ENCODE assay signal across 9 cellular contexts in genomic region chr20:3409417-3409816, GRCh38. TPM values are rescaled to one million over a fixed set of nuclear protein-coding genes. Genes with fewer than 3 reads are reported as not detected.
DNase-seq lines count a peak whose midpoint lies in the region; ATAC-seq, FAIRE-seq and TF ChIP-seq lines count a peak whose summit lies in the region.
"Had no signal": no experiment of that assay in that cellular context is flagged by ENCODE, and none has a peak within 500 bp of the region (broad histone marks: within the 10 kb centered on the region; RNA-seq: fewer than 3 reads in every experiment).

No MANE protein-coding gene starts in this region.

- 96% methylated on average over 10 of the region's 10 CpGs for WGBS in pancreas, 2 donors

- peak overlapping the region; percentile 89 for H3K4me3 Mint-ChIP-seq in Calu3 (ENCODE audit: low read depth, unreplicated experiment)
- peak overlapping the region; percentile 98 to 99 for H3K4me3 Mint-ChIP-seq in effector memory CD8-positive, alpha-beta T cell

- peaks cover 35% of the 10 kb centered on the region for H3K36me3 Mint-ChIP-seq in Calu3 (ENCODE audit: insufficient read depth, unreplicated experiment)
- peaks cover 6% of the 10 kb centered on the region for H3K36me3 Mint-ChIP-seq in effector memory CD8-positive, alpha-beta T cell (ENCODE audit: insufficient read depth)

- H3K27ac Mint-ChIP-seq in Calu3 (ENCODE audit: unreplicated experiment) = peak overlapping the region; percentile 48
- H3K27ac Mint-ChIP-seq in effector memory CD8-positive, alpha-beta T cell = peak overlapping the region in 1 of 2 donors; percentile 87

- H3K27ac ChIP-seq in BLaER1 (no peak overlapping the region), pancreas (peak overlapping the region in 3 of 4 donors; percentile 49 to 91 (median 87))

- no peaks in the 10 kb centered on the region for H3K27me3 Mint-ChIP-seq in Calu3 (ENCODE audit: unreplicated experiment)
- H3K27me3 Mint-ChIP-seq in effector memory CD8-positive, alpha-beta T cell = peaks cover 0 to 3% of the 10 kb centered on the region in 2 donors

- no peak for TF ChIP-seq CTCF in Calu3 (IDR thresholded peaks at IDR 0.05; ENCODE audit: unreplicated experiment)
- TF ChIP-seq CTCF in pancreas (IDR thresholded peaks at IDR 0.05) = no peak

- peaks cover 18% of the 10 kb centered on the region for H3K4me1 Mint-ChIP-seq in Calu3 (ENCODE audit: low read depth, unreplicated experiment)
- H3K4me1 Mint-ChIP-seq in effector memory CD8-positive, alpha-beta T cell (ENCODE audit: low read depth in 2 of 2) = peaks cover 24 to 30% of the 10 kb centered on the region in 2 donors

- H3K4me3 ChIP-seq in BLaER1 (no peak overlapping the region), pancreas (peak overlapping the region in 1 of 4 donors; percentile 77)

- H4K20me1 ChIP-seq in BLaER1 = peaks cover 22% of the 10 kb centered on the region

- H3K27me3 ChIP-seq in BLaER1 = no peaks in the 10 kb centered on the region
- no peaks in the 10 kb centered on the region for H3K27me3 ChIP-seq in pancreas

- DNase-seq in Calu3 = no peak
- DNase-seq in effector memory CD8-positive, alpha-beta T cell = no peak
- DNase-seq in pancreas = no peak
- DNase-seq in OCI-M2 (lab: John Stamatoyannopoulos, UW; ENCODE audit: unreplicated experiment) = no peak
- no peak for DNase-seq in DMS153 treated with DMSO at 0.1 percent for 48 hours (lab: John Stamatoyannopoulos, UW; ENCODE audit: unreplicated experiment)
- DNase-seq in NCI-H2081 (lab: John Stamatoyannopoulos, UW) = no peak
- DNase-seq in 8988T = no peak

- FAIRE-seq in pancreas (lab: Jason Lieb, UNC) = no peak
- FAIRE-seq: bronchial epithelial cell had no signal

- peaks cover 6% of the 10 kb centered on the region; the same call in 1 of the 2 replicates for H3K9me3 ChIP-seq in BLaER1
- H3K9me3 ChIP-seq in pancreas = no peaks in the 10 kb centered on the region

- no peaks in the 10 kb centered on the region for H3K9me3 Mint-ChIP-seq in Calu3 (ENCODE audit: low read depth, unreplicated experiment)
- H3K9me3 Mint-ChIP-seq in effector memory CD8-positive, alpha-beta T cell = no peaks in the 10 kb centered on the region

- no peak overlapping the region for H3K9ac ChIP-seq in BLaER1

- intact Hi-C loops in Calu3 (cut with micrococcal nuclease; ENCODE audit: unreplicated experiment) = no loop called here
- intact Hi-C loops in pancreas (cut with DNase I) = no loop called here

- no TSS peak for BruUV-seq in Calu3 (replicated peaks; lab: Mats Ljungman, UMichigan)

- peaks cover 22% of the 10 kb centered on the region for H3K4me1 ChIP-seq in BLaER1
- peaks cover 0 to 13% (median 10%) of the 10 kb centered on the region in 3 donors for H3K4me1 ChIP-seq in pancreas

- peak overlapping the region; percentile 89 for H3K4me2 ChIP-seq in BLaER1

- CTCF ChIA-PET in Calu3 (lab: Charles Lee) = interaction anchor here (0.6 kb wide), 1 partner anchor 243 kb away, joined by 5 read pairs; no protein-coding TSS in a partner anchor

- ATAC-seq in effector memory CD8-positive, alpha-beta T cell (replicated peaks) = no peak
- ATAC-seq in pancreas = no peak

- H3K36me3 ChIP-seq in BLaER1 = no peaks in the 10 kb centered on the region
- no peaks in the 10 kb centered on the region for H3K36me3 ChIP-seq in pancreas

RNA-seq across cellular contexts. Expression of gene DNAAF9, which starts 1.9 kb away (rescaled TPM):
- total RNA-seq in Calu3 (2022) (6.3 and 7.4 TPM in 2 replicates), pancreas (10 to 100 TPM in 1 of 6 donors, 1 to 10 TPM in 5; 3.9 to 10.2 (median 4.8) TPM)
- polyA plus RNA-seq in pancreas = 1 to 10 TPM; 5.1 to 5.9 TPM
